In the genomic region with DNA sequence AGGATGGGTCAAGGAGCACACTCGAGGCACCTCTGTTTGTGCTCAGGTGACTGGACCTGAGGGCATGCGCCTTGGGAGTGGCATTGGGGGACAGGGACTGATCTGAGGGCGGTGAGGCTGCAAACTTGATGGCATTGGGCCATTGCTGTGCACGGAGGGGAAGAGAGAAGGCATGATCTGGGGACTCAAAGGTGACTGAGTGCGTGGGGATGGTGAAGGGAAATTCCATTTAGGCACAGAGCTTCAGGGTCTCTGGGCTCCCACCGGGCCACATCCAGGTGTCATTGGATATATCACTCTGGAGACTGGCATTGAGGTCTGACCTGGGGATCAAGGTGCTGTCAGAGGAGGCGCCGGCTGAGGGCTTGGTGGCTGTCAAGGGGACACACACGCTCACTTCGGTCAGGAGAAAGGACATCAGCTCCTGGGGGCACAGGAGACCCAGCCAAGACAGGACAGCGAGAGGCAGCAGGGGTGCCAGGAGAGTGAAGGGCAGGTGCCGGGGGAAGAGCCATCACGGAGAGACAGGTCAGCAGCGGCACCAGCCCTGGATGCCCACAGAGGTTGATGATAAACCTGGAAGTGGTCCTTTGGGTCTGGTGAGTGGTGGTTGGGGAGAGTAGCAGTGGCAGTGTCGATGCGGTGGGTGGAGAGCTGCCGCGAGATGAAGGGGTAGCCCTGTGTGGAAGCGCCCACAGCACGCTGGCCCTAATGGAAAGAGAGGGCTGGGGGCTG, we compare ENCODE assay signal across 1 cellular context.
TF ChIP-seq lines count a peak whose summit lies in the region.

No MANE protein-coding gene starts in this region.

TF ChIP-seq in HEK293T, 16 proteins besides CTCF, POLR2A, EP300 and RAD21:
- no peak for TF ChIP-seq NFRKB (IDR thresholded peaks at IDR 0.05)
- no peak for TF ChIP-seq ARNT (IDR thresholded peaks at IDR 0.05)
- no peak for TF ChIP-seq ELF4 (IDR thresholded peaks at IDR 0.05)
- no peak for TF ChIP-seq HDGF (IDR thresholded peaks at IDR 0.05; ENCODE audit: borderline replicate concordance)
- no peak for TF ChIP-seq FOXK2 (IDR thresholded peaks at IDR 0.05)
- no peak for TF ChIP-seq CTBP1 (IDR thresholded peaks at IDR 0.05; ENCODE audit: borderline replicate concordance)
- no peak for TF ChIP-seq BHLHE40 (IDR thresholded peaks at IDR 0.05; ENCODE audit: borderline replicate concordance)
- TF ChIP-seq LEF1 (IDR thresholded peaks at IDR 0.05; ENCODE audit: borderline replicate concordance), result no peak
- no peak for TF ChIP-seq SUZ12 (IDR thresholded peaks at IDR 0.05)
- TF ChIP-seq TARDBP (IDR thresholded peaks at IDR 0.05), result no peak
- no peak for TF ChIP-seq L3MBTL2 (conservative IDR thresholded peaks at IDR 0.05)
- no peak for TF ChIP-seq FOXM1 (IDR thresholded peaks at IDR 0.05; ENCODE audit: borderline replicate concordance)
- no peak for TF ChIP-seq ZNF384 (IDR thresholded peaks at IDR 0.05)
- TF ChIP-seq, protein P1, sequence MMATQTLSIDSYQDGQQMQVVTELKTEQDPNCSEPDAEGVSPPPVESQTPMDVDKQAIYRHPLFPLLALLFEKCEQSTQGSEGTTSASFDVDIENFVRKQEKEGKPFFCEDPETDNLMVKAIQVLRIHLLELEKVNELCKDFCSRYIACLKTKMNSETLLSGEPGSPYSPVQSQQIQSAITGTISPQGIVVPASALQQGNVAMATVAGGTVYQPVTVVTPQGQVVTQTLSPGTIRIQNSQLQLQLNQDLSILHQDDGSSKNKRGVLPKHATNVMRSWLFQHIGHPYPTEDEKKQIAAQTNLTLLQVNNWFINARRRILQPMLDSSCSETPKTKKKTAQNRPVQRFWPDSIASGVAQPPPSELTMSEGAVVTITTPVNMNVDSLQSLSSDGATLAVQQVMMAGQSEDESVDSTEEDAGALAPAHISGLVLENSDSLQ (IDR thresholded peaks at IDR 0.05), result no peak
- TF ChIP-seq FOXA1 (IDR thresholded peaks at IDR 0.05), result no peak
- TF ChIP-seq SP1 (IDR thresholded peaks at IDR 0.05), result no peak
